ENCODE assay signal across 1 cellular context in the genomic region with DNA sequence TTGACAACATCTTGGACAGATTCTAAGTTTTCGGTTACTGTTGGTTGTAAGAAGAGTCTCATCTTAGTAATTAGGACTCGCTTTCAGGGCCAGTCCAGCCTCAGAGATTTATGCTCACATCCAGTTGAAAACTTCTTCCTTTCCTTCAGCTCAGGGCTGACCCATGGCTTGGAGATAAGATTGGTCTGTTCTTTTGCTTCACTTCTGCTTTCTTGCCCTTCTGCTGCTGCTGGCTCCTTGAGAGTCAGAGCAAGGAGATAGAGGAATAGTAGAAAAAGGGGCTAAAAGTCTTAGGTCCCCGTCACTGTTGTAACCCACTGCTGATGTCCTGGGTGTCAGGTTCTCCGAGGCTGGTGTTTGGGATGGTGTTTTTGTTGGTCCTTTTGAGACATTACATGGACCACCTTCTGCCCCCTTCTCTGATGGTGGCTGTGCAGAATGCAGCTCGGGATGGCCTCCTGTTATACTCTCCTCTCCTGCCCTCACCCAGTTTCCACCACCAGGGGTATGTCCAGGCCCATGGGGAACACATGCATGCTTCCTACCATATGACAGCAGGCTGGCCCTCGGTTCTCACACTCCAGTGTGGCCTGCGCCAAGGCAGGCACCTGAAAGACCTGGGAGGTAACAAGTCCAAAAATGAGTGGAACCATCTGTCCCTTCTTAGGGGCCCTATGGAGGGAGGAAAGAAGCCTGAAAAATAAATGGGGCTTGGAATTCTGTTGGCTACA.
TF ChIP-seq lines count a peak whose summit lies in the region.

No MANE protein-coding gene starts in this region.

TF ChIP-seq in HCT116, 20 proteins besides CTCF, POLR2A, EP300 and RAD21 (continued from another document):
- TF ChIP-seq, protein P1, sequence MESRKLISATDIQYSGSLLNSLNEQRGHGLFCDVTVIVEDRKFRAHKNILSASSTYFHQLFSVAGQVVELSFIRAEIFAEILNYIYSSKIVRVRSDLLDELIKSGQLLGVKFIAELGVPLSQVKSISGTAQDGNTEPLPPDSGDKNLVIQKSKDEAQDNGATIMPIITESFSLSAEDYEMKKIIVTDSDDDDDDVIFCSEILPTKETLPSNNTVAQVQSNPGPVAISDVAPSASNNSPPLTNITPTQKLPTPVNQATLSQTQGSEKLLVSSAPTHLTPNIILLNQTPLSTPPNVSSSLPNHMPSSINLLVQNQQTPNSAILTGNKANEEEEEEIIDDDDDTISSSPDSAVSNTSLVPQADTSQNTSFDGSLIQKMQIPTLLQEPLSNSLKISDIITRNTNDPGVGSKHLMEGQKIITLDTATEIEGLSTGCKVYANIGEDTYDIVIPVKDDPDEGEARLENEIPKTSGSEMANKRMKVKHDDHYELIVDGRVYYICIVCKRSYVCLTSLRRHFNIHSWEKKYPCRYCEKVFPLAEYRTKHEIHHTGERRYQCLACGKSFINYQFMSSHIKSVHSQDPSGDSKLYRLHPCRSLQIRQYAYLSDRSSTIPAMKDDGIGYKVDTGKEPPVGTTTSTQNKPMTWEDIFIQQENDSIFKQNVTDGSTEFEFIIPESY (IDR thresholded peaks at IDR 0.05; ENCODE audit: extremely low read depth, insufficient replicate concordance, low read length), result no peak
